Comparison of ENCODE assay signal across 1 cellular context in genomic region chr9:123339666-123340414, GRCh38.
A peak's percentile ranks its signal among the peaks of the same experiment; 100 is the strongest.
TF ChIP-seq lines count a peak whose summit lies in the region.

No MANE protein-coding gene starts in this region.

TF ChIP-seq in K562, 482 proteins besides CTCF, POLR2A, EP300 and RAD21 (continued from another document and continues in another):
- TF ChIP-seq E2F1 (CRISPR knock-in tag; IDR thresholded peaks at IDR 0.05) (no peak), E2F3 (CRISPR knock-in tag; IDR thresholded peaks at IDR 0.05) (no peak), ZBTB12 (CRISPR knock-in tag; IDR thresholded peaks at IDR 0.05) (0 out of 2 replicates have a peak, but pooled peaks have one; percentile 12), ZNF3 (CRISPR knock-in tag; IDR thresholded peaks at IDR 0.05) (no peak), ZNF780A (CRISPR knock-in tag; IDR thresholded peaks at IDR 0.05) (no peak), PHB (CRISPR knock-in tag; IDR thresholded peaks at IDR 0.05) (no peak), TFAP4 (CRISPR knock-in tag; IDR thresholded peaks at IDR 0.05; ENCODE audit: borderline replicate concordance) (peak; percentile 51; the same call in 1 of the 2 replicates), ZNF77 (CRISPR knock-in tag; IDR thresholded peaks at IDR 0.05) (no peak), KAT7 (CRISPR knock-in tag; IDR thresholded peaks at IDR 0.05; ENCODE audit: borderline replicate concordance) (peak; percentile 85; the same call in 1 of the 2 replicates), ZFPM2 (CRISPR knock-in tag; IDR thresholded peaks at IDR 0.05) (no peak), FOSL1 (tag; conservative IDR thresholded peaks at IDR 0.05) (peak; percentile 60), NFE2L1 (tag; IDR thresholded peaks at IDR 0.05; ENCODE audit: borderline replicate concordance, low read depth) (no peak), IRF9 (tag; IDR thresholded peaks at IDR 0.05) (0 out of 2 replicates have a peak, but pooled peaks have one; percentile 9), ZNF184 (CRISPR knock-in tag; IDR thresholded peaks at IDR 0.05) (no peak), TBP (optimal IDR thresholded peaks at IDR 0.05; ENCODE audit: low read depth, low read length) (no peak), CHCHD3 (CRISPR knock-in tag; IDR thresholded peaks at IDR 0.05) (no peak), ZBTB1 (CRISPR knock-in tag; IDR thresholded peaks at IDR 0.05; ENCODE audit: borderline replicate concordance, low read depth) (no peak), TAF1 (IDR thresholded peaks at IDR 0.05; ENCODE audit: control insufficient read depth, extremely low read depth, insufficient read depth, low read length, severe bottlenecking) (peak; percentile 12), ERF (CRISPR knock-in tag; IDR thresholded peaks at IDR 0.05) (0 out of 2 replicates have a peak, but pooled peaks have one; percentile 5), CBX1 (IDR thresholded peaks at IDR 0.05; ENCODE audit: low read depth) (peak; percentile 41; the same call in 1 of the 2 replicates), HBP1 (CRISPR knock-in tag; IDR thresholded peaks at IDR 0.05) (no peak), ZNF589 (CRISPR knock-in tag; IDR thresholded peaks at IDR 0.05; ENCODE audit: low read depth) (0 out of 2 replicates have a peak, but pooled peaks have one; percentile 18), ZBTB40 (IDR thresholded peaks at IDR 0.05) (0 out of 2 replicates have a peak, but pooled peaks have one; percentile 21), ZBTB40 (CRISPR knock-in tag; IDR thresholded peaks at IDR 0.05) (no peak), GABPA (tag; conservative IDR thresholded peaks at IDR 0.05; ENCODE audit: low read depth) (peak; percentile 42; the same call in 1 of the 2 replicates), ZBTB33 (CRISPR knock-in tag; IDR thresholded peaks at IDR 0.05) (peak; percentile 73), MAX (CRISPR knock-in tag; IDR thresholded peaks at IDR 0.05) (peak; percentile 47; the same call in 1 of the 2 replicates), GTF2E2 (tag; IDR thresholded peaks at IDR 0.05) (peak; percentile 44; the same call in 1 of the 2 replicates), UBTF (IDR thresholded peaks at IDR 0.05; ENCODE audit: borderline replicate concordance in 1 of 2, low read depth in 2 of 2, low read length in 2 of 2) (peak in 1 of 2 experiments; percentile 26; a peak in 1 of 4 replicates), CREM (IDR thresholded peaks at IDR 0.05; ENCODE audit: low read depth) (0 out of 2 replicates have a peak, but pooled peaks have one; percentile 2), ZNF253 (CRISPR knock-in tag; conservative IDR thresholded peaks at IDR 0.05) (no peak), CBX8 (IDR thresholded peaks at IDR 0.05; ENCODE audit: borderline replicate concordance, extremely low read depth, low read depth, low read length, poor library complexity, severe bottlenecking) (no peak), ZNF384 (IDR thresholded peaks at IDR 0.05; ENCODE audit: low read depth, low read length) (no peak), TFAM (CRISPR knock-in tag; conservative IDR thresholded peaks at IDR 0.05) (no peak), MCM3 (IDR thresholded peaks at IDR 0.05) (no peak), SMARCA4 (IDR thresholded peaks at IDR 0.05) (peak; percentile 33; the same call in 1 of the 2 replicates), CSDE1 (IDR thresholded peaks at IDR 0.05) (no peak), KDM2B (CRISPR knock-in tag; IDR thresholded peaks at IDR 0.05) (no peak), SPI1 (IDR thresholded peaks at IDR 0.05; ENCODE audit: borderline replicate concordance, low read depth, low read length) (peak; percentile 64; the same call in 1 of the 2 replicates), STAT5B (CRISPR knock-in tag; IDR thresholded peaks at IDR 0.05) (no peak), GTF2A2 (tag; IDR thresholded peaks at IDR 0.05) (peak; percentile 56; the same call in 1 of the 2 replicates), E2F5 (CRISPR knock-in tag; IDR thresholded peaks at IDR 0.05) (no peak), ZNF311 (CRISPR knock-in tag; IDR thresholded peaks at IDR 0.05) (0 out of 2 replicates have a peak, but pooled peaks have one; percentile 28)
